In genomic region chr19:54189020-54189667, GRCh38 we compare ENCODE assay signal across 1 cellular context.
TF ChIP-seq lines count a peak whose summit lies in the region.

Gene MBOAT7 (minus strand): TSS chr19:54189580. CDS start chr19:54188508, 1,072 bp downstream.

TF ChIP-seq in HepG2, 621 proteins besides CTCF, POLR2A, EP300 and RAD21 (continued from another document and continues in another):
- TF ChIP-seq DZIP1 (CRISPR knock-in tag; IDR thresholded peaks at IDR 0.05) (no peak), MEIS1 (CRISPR knock-in tag; IDR thresholded peaks at IDR 0.05; ENCODE audit: borderline replicate concordance) (no peak; the same call in 1 of the 2 replicates), ZNF318 (CRISPR knock-in tag; IDR thresholded peaks at IDR 0.05) (no peak; the same call in 1 of the 2 replicates), ATF6 (CRISPR knock-in tag; conservative IDR thresholded peaks at IDR 0.05) (no peak), PHF20 (CRISPR knock-in tag; IDR thresholded peaks at IDR 0.05) (no peak), ZNF558 (CRISPR knock-in tag; IDR thresholded peaks at IDR 0.05; ENCODE audit: borderline replicate concordance) (no peak), RCOR2 (CRISPR knock-in tag; IDR thresholded peaks at IDR 0.05) (no peak), GATA4 (IDR thresholded peaks at IDR 0.05; ENCODE audit: borderline replicate concordance, low read depth) (no peak), MLX (CRISPR knock-in tag; IDR thresholded peaks at IDR 0.05) (no peak), STAT5B (CRISPR knock-in tag; IDR thresholded peaks at IDR 0.05) (no peak), SMARCE1 (IDR thresholded peaks at IDR 0.05; ENCODE audit: borderline replicate concordance) (no peak), ZNF782 (CRISPR knock-in tag; IDR thresholded peaks at IDR 0.05; ENCODE audit: borderline replicate concordance) (no peak), ZNF709 (CRISPR knock-in tag; IDR thresholded peaks at IDR 0.05) (no peak), ISX (CRISPR knock-in tag; conservative IDR thresholded peaks at IDR 0.05) (peak; percentile 71; the same call in 1 of the 2 replicates), SNAPC2 (CRISPR knock-in tag; IDR thresholded peaks at IDR 0.05) (no peak), MATR3 (CRISPR knock-in tag; IDR thresholded peaks at IDR 0.05) (no peak), KDM2A (CRISPR knock-in tag; IDR thresholded peaks at IDR 0.05; ENCODE audit: borderline replicate concordance, low read depth) (peak; percentile 30; the same call in 1 of the 2 replicates), ZNF576 (CRISPR knock-in tag; IDR thresholded peaks at IDR 0.05) (no peak), ATRX (CRISPR knock-in tag; IDR thresholded peaks at IDR 0.05; ENCODE audit: borderline replicate concordance) (no peak), POGZ (CRISPR knock-in tag; IDR thresholded peaks at IDR 0.05) (no peak)
- TF ChIP-seq, protein P1, sequence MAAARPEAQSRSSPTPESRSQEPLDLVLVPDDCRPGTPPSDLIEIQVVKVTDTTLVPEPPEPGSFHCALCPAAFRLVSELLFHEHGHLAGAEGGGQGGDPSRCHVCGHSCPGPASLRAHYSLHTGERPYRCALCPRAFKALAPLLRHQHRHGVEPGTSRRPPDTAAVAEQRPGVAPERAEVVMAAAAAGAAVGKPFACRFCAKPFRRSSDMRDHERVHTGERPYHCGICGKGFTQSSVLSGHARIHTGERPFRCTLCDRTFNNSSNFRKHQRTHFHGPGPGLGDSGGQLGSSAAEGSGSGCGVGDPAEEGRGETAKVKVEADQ (CRISPR knock-in tag; IDR thresholded peaks at IDR 0.05; ENCODE audit: borderline replicate concordance) = peak; percentile 91; the same call in 1 of the 2 replicates
- TF ChIP-seq, protein P2, sequence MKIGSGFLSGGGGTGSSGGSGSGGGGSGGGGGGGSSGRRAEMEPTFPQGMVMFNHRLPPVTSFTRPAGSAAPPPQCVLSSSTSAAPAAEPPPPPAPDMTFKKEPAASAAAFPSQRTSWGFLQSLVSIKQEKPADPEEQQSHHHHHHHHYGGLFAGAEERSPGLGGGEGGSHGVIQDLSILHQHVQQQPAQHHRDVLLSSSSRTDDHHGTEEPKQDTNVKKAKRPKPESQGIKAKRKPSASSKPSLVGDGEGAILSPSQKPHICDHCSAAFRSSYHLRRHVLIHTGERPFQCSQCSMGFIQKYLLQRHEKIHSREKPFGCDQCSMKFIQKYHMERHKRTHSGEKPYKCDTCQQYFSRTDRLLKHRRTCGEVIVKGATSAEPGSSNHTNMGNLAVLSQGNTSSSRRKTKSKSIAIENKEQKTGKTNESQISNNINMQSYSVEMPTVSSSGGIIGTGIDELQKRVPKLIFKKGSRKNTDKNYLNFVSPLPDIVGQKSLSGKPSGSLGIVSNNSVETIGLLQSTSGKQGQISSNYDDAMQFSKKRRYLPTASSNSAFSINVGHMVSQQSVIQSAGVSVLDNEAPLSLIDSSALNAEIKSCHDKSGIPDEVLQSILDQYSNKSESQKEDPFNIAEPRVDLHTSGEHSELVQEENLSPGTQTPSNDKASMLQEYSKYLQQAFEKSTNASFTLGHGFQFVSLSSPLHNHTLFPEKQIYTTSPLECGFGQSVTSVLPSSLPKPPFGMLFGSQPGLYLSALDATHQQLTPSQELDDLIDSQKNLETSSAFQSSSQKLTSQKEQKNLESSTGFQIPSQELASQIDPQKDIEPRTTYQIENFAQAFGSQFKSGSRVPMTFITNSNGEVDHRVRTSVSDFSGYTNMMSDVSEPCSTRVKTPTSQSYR (CRISPR knock-in tag; IDR thresholded peaks at IDR 0.05; ENCODE audit: borderline replicate concordance) = no peak
- TF ChIP-seq, protein P3, sequence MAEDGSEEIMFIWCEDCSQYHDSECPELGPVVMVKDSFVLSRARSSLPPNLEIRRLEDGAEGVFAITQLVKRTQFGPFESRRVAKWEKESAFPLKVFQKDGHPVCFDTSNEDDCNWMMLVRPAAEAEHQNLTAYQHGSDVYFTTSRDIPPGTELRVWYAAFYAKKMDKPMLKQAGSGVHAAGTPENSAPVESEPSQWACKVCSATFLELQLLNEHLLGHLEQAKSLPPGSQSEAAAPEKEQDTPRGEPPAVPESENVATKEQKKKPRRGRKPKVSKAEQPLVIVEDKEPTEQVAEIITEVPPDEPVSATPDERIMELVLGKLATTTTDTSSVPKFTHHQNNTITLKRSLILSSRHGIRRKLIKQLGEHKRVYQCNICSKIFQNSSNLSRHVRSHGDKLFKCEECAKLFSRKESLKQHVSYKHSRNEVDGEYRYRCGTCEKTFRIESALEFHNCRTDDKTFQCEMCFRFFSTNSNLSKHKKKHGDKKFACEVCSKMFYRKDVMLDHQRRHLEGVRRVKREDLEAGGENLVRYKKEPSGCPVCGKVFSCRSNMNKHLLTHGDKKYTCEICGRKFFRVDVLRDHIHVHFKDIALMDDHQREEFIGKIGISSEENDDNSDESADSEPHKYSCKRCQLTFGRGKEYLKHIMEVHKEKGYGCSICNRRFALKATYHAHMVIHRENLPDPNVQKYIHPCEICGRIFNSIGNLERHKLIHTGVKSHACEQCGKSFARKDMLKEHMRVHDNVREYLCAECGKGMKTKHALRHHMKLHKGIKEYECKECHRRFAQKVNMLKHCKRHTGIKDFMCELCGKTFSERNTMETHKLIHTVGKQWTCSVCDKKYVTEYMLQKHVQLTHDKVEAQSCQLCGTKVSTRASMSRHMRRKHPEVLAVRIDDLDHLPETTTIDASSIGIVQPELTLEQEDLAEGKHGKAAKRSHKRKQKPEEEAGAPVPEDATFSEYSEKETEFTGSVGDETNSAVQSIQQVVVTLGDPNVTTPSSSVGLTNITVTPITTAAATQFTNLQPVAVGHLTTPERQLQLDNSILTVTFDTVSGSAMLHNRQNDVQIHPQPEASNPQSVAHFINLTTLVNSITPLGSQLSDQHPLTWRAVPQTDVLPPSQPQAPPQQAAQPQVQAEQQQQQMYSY (CRISPR knock-in tag; IDR thresholded peaks at IDR 0.05) = peak; percentile 96
- TF ChIP-seq, protein P4, sequence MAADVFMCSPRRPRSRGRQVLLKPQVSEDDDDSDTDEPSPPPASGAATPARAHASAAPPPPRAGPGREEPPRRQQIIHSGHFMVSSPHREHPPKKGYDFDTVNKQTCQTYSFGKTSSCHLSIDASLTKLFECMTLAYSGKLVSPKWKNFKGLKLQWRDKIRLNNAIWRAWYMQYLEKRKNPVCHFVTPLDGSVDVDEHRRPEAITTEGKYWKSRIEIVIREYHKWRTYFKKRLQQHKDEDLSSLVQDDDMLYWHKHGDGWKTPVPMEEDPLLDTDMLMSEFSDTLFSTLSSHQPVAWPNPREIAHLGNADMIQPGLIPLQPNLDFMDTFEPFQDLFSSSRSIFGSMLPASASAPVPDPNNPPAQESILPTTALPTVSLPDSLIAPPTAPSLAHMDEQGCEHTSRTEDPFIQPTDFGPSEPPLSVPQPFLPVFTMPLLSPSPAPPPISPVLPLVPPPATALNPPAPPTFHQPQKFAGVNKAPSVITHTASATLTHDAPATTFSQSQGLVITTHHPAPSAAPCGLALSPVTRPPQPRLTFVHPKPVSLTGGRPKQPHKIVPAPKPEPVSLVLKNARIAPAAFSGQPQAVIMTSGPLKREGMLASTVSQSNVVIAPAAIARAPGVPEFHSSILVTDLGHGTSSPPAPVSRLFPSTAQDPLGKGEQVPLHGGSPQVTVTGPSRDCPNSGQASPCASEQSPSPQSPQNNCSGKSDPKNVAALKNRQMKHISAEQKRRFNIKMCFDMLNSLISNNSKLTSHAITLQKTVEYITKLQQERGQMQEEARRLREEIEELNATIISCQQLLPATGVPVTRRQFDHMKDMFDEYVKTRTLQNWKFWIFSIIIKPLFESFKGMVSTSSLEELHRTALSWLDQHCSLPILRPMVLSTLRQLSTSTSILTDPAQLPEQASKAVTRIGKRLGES (CRISPR knock-in tag; IDR thresholded peaks at IDR 0.05; ENCODE audit: borderline replicate concordance) = no peak
